9 cellular contexts compared by ENCODE assay signal in the genomic region with DNA sequence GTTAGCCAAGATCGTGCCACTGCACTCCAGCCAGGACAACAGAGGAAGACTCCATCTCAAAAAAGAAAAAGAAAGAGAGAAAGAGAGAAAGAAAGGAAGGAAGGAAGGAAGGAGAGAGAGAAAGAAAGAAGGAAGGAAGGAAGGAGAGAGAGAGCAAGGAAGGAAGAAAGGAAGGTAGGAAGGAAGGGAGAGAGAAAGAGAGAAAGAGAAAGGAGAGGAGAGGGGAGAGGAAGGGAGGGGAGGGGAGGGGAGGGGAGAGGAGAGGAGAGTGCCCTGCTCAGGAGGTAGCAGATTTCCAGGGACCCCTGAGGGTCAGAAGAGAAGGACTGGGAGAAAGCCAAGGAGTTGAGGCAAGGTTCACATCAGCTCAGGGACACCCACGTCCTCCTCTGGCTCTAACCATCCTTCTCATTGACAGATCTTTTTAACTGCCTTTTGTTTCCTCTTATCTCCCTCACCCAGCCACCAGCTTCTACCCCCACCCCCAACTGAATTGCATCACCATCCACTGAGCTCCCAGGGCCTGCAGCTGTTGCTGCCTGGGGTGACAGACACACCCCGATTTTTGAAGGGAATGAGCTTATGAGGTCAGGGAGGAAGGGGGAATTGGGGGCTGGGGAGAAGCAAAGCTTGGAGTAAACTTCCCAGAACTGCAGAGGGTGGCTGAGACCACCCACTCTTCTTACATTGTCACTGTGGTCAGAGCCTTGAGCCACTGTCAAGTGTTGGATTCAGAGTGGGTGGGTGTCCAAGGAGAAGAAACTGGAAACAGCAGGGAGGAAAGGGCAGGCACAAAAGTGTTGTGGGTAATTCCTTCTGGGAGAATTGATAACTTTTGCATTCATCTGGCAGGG.
A peak's percentile ranks its signal among the peaks of the same experiment; 100 is the strongest.
DNase-seq lines count a peak whose midpoint lies in the region; ATAC-seq and TF ChIP-seq lines count a peak whose summit lies in the region.
"Had no signal": no experiment of that assay in that cellular context is flagged by ENCODE, and none has a peak within 500 bp of the region (broad histone marks: within the 10 kb centered on the region; RNA-seq: fewer than 3 reads in every experiment).

No MANE protein-coding gene starts in this region.

- POLR2A ChIA-PET in OCI-LY7 (lab: Charles Lee), result interaction anchor here (0.6 to 0.7 kb wide), 2 partner anchors 932 to 1482 kb away, joined by 3 to 4 read pairs; no protein-coding TSS in a partner anchor

- TF ChIP-seq POLR2A in right lobe of liver (IDR thresholded peaks at IDR 0.05), result no peak
- no peak for TF ChIP-seq POLR2A in esophagus squamous epithelium (IDR thresholded peaks at IDR 0.05)

- no peaks in the 10 kb centered on the region for H3K9me2 ChIP-seq in OCI-LY7 (ENCODE audit: insufficient read depth, low read length)

- BruUV-seq in OCI-LY7 (replicated peaks; lab: Mats Ljungman, UMichigan), result no TSS peak

- H3K36me3 ChIP-seq in right lobe of liver (no peaks in the 10 kb centered on the region), OCI-LY7 (ENCODE audit: insufficient read depth, low read length) (no peaks in the 10 kb centered on the region), esophagus squamous epithelium (no peaks in the 10 kb centered on the region)
- H3K36me3 ChIP-seq: upper lobe of left lung had no signal

- H3K27ac ChIP-seq in angular gyrus (ENCODE audit: low read depth, low read length) (peak overlapping the region; percentile 77), right lobe of liver (no peak overlapping the region), OCI-LY7 (ENCODE audit: low read depth, low read length, poor library complexity, severe bottlenecking) (no peak overlapping the region), esophagus squamous epithelium (peak overlapping the region in 2 of 4 donors; percentile 6 to 10)

- intact Hi-C loops in right lobe of liver (cut with DNase I), result no loop called here
- intact Hi-C loops in OCI-LY7 (cut with micrococcal nuclease; ENCODE audit: unreplicated experiment), result no loop called here
- intact Hi-C loops in esophagus squamous epithelium (cut with DNase I), result loop anchor here (10.0 kb wide), 1 partner anchor 155 kb away; no protein-coding TSS in a partner anchor

- TF ChIP-seq CTCF in right lobe of liver (IDR thresholded peaks at IDR 0.05) (no peak), OCI-LY7 (conservative IDR thresholded peaks at IDR 0.05; ENCODE audit: low read length) (no peak), esophagus squamous epithelium (IDR thresholded peaks at IDR 0.05) (no peak)

- H2AFZ ChIP-seq in OCI-LY7 (ENCODE audit: low read length), result no peak overlapping the region

- 44% methylated on average over 3 of the region's 3 CpGs for WGBS in right lobe of liver (ENCODE audit: insufficient coverage, low coverage, low lambda C conversion rate, missing lambda C conversion rate)
- 40 to 62% methylated on average over 2 to 3 of the region's 3 CpGs for WGBS in esophagus squamous epithelium, 2 donors

- peak; percentile 69 to 89 (median 76) for ATAC-seq in right lobe of liver

- H3K9me3 ChIP-seq in right lobe of liver (no peaks in the 10 kb centered on the region), OCI-LY7 (ENCODE audit: low read length) (no peaks in the 10 kb centered on the region), esophagus squamous epithelium (no peaks in the 10 kb centered on the region)
- H3K9me3 ChIP-seq: upper lobe of left lung had no signal

- H3K4me1 ChIP-seq in right lobe of liver (peaks cover 0 to 15% (median 0%) of the 10 kb centered on the region in 4 donors), OCI-LY7 (ENCODE audit: insufficient read depth, low read length, poor library complexity, severe bottlenecking) (no peaks in the 10 kb centered on the region), esophagus squamous epithelium (peaks cover 5 to 50% (median 15%) of the 10 kb centered on the region in 3 donors)

- in situ Hi-C loops in G401 (cut with HindIII; ENCODE audit: low sequenced_read_pairs), result no loop called here

- CTCF ChIA-PET in OCI-LY7 (lab: Charles Lee; ENCODE audit: unreplicated experiment), result interaction anchor here (0.9 kb wide), 1 partner anchor 20 kb away, joined by 3 read pairs; no protein-coding TSS in a partner anchor

- no peaks in the 10 kb centered on the region for H4K20me1 ChIP-seq in OCI-LY7 (ENCODE audit: insufficient read depth, low read length)

- no peaks in the 10 kb centered on the region for H3K79me2 ChIP-seq in OCI-LY7 (ENCODE audit: insufficient read depth, low read depth, low read length)

- H3K27me3 ChIP-seq in right lobe of liver (no peaks in the 10 kb centered on the region), esophagus squamous epithelium (no peaks in the 10 kb centered on the region)
- H3K27me3 ChIP-seq: upper lobe of left lung had no signal

- H3K4me3 ChIP-seq in right lobe of liver (no peak overlapping the region), OCI-LY7 (ENCODE audit: low read depth, low read length, poor library complexity, severe bottlenecking) (no peak overlapping the region), esophagus squamous epithelium (no peak overlapping the region)
- H3K4me3 ChIP-seq: upper lobe of left lung had no signal

- DNase-seq in C1 segment of cervical spinal cord (lab: John Stamatoyannopoulos, UW) (peak in 10 of 14 donors; percentile 12 to 63 (median 30)), LHCN-M2 (ENCODE audit: low read depth) (peak; percentile 89), right lobe of liver (peak in 1 of 3 donors; percentile 64), OCI-LY7 (ENCODE audit: low spot score) (no peak), esophagus squamous epithelium (lab: John Stamatoyannopoulos, UW) (no peak), G401 (ENCODE audit: low spot score) (no peak)
- DNase-seq in activated CD4-positive, CD25-positive, alpha-beta regulatory T cell treated with anti-CD3 and anti-CD28 coated beads, Interleukin-2, amount 50 U/mL, for 72 hours, result no peak

- no peak overlapping the region for H3K4me2 ChIP-seq in OCI-LY7 (ENCODE audit: low read length)

Comparison
In these comparisons a context has a peak if more than half of its experiments do, and no peak if none do; other contexts are left out.
1. DNase-seq: peak in C1 segment of cervical spinal cord (10 of 14) and LHCN-M2 (single experiment); none in activated CD4-positive, CD25-positive, alpha-beta regulatory T cell treated with anti-CD3 and anti-CD28 coated beads, Interleukin-2, amount 50 U/mL, for 72 hours (single experiment), OCI-LY7 (single experiment), esophagus squamous epithelium (single experiment) and G401 (single experiment).